ENCODE assay signal across 35 cellular contexts in genomic region chr5:170697031-170697430, GRCh38.
DNase-seq lines count a peak whose midpoint lies in the region; ATAC-seq and TF ChIP-seq lines count a peak whose summit lies in the region.
"Had no signal": no experiment of that assay in that cellular context is flagged by ENCODE, and none has a peak within 500 bp of the region (broad histone marks: within the 10 kb centered on the region; RNA-seq: fewer than 3 reads in every experiment).

No MANE protein-coding gene starts in this region.

- no peak for ATAC-seq in activated CD8-positive, alpha-beta memory T cell treated with anti-CD3 and anti-CD28 coated beads, Interleukin-2, amount 10 ng/mL, durations not matched to agents 7 days and 5 days
- ATAC-seq in mucosa of descending colon = no peak
- ATAC-seq: A549; CD8-positive, alpha-beta T cell had no signal

- no peak overlapping the region for H3K4me3 Mint-ChIP-seq in activated CD8-positive, alpha-beta memory T cell treated with anti-CD3 and anti-CD28 coated beads, Interleukin-2, amount 10 ng/mL, durations not matched to agents 7 days and 5 days
- H3K4me3 Mint-ChIP-seq in chondrocyte (ENCODE audit: unreplicated experiment) = no peak overlapping the region
- no peak overlapping the region for H3K4me3 Mint-ChIP-seq in HFFc6
- no peak overlapping the region for H3K4me3 Mint-ChIP-seq in activated naive CD4-positive, alpha-beta T cell treated with anti-CD3 and anti-CD28 coated beads, Interleukin-2, amount 10 ng/mL, durations not matched to agents 7 days and 5 days
- H3K4me3 Mint-ChIP-seq: B cell; CD14-positive monocyte; CD4-positive, alpha-beta memory T cell; CD4-positive, alpha-beta T cell; CD4-positive, CD25-positive, alpha-beta regulatory T cell; CD8-positive, alpha-beta memory T cell; CD8-positive, alpha-beta T cell had no signal

- H3K4me1 ChIP-seq in HEK293 (ENCODE audit: control insufficient read depth, insufficient read depth, low read length) (no peaks in the 10 kb centered on the region), SJCRH30 (peaks cover 7% of the 10 kb centered on the region; the same call in 1 of the 2 replicates), mucosa of descending colon (ENCODE audit: low read depth) (no peaks in the 10 kb centered on the region)
- H3K4me1 ChIP-seq: A549; BE2C; BLaER1; BLaER1 treated with 17β-estradiol and CSF1 and Interleukin-3, amounts not matched to agents 10 nM and 100 nM; Caco-2 had no signal

- H3K27me3 ChIP-seq in SJCRH30 = no peaks in the 10 kb centered on the region
- H3K27me3 ChIP-seq: BLaER1; BLaER1 treated with 17β-estradiol and CSF1 and Interleukin-3, amounts not matched to agents 10 nM and 100 nM had no signal

- H3K4me3 ChIP-seq in HEK293 (ENCODE audit: low read depth, low read length) (no peak overlapping the region), SJCRH30 (no peak overlapping the region), mucosa of descending colon (no peak overlapping the region)
- H3K4me3 ChIP-seq: A549; BLaER1; BLaER1 treated with 17β-estradiol and CSF1 and Interleukin-3, amounts not matched to agents 10 nM and 100 nM had no signal

- no peak overlapping the region for H3K27ac ChIP-seq in HEK293 (ENCODE audit: extremely low read depth, low read depth, low read length)
- H3K27ac ChIP-seq in SJCRH30 = no peak overlapping the region
- H3K27ac ChIP-seq: 22Rv1; A549; BLaER1; BLaER1 treated with 17β-estradiol and CSF1 and Interleukin-3, amounts not matched to agents 10 nM and 100 nM; C4-2B had no signal

- POLR2A ChIA-PET in HEK293 (lab: Yijun Ruan, JAX) = no interaction called here

- no peaks in the 10 kb centered on the region for H3K4me1 Mint-ChIP-seq in activated CD8-positive, alpha-beta memory T cell treated with anti-CD3 and anti-CD28 coated beads, Interleukin-2, amount 10 ng/mL, durations not matched to agents 7 days and 5 days
- H3K4me1 Mint-ChIP-seq in chondrocyte (ENCODE audit: low read depth) = no peaks in the 10 kb centered on the region
- H3K4me1 Mint-ChIP-seq in HFFc6 (ENCODE audit: low read depth) = no peaks in the 10 kb centered on the region
- no peaks in the 10 kb centered on the region for H3K4me1 Mint-ChIP-seq in activated naive CD4-positive, alpha-beta T cell treated with anti-CD3 and anti-CD28 coated beads, Interleukin-2, amount 10 ng/mL, durations not matched to agents 7 days and 5 days
- H3K4me1 Mint-ChIP-seq: B cell; CD14-positive monocyte; CD4-positive, alpha-beta memory T cell; CD4-positive, CD25-positive, alpha-beta regulatory T cell; CD8-positive, alpha-beta memory T cell had no signal

- CTCF ChIA-PET in activated CD8-positive, alpha-beta memory T cell treated with anti-CD3 and anti-CD28 coated beads, Interleukin-2, amount 10 ng/mL, durations not matched to agents 7 days and 5 days (lab: Charles Lee) = no interaction called here
- CTCF ChIA-PET in HEK293 (lab: Yijun Ruan, JAX) = interaction anchor here (0.6 to 1.6 kb wide), 4 partner anchors 38 to 48 kb away, joined by 3 to 6 read pairs (median 3); no protein-coding TSS in a partner anchor
- CTCF ChIA-PET in activated naive CD4-positive, alpha-beta T cell treated with anti-CD3 and anti-CD28 coated beads, Interleukin-2, amount 10 ng/mL, durations not matched to agents 7 days and 5 days (lab: Charles Lee) = no interaction called here

- H3K9me3 Mint-ChIP-seq in activated CD8-positive, alpha-beta memory T cell treated with anti-CD3 and anti-CD28 coated beads, Interleukin-2, amount 10 ng/mL, durations not matched to agents 7 days and 5 days (ENCODE audit: low read depth) = no peaks in the 10 kb centered on the region
- no peaks in the 10 kb centered on the region for H3K9me3 Mint-ChIP-seq in chondrocyte (ENCODE audit: low read depth)
- H3K9me3 Mint-ChIP-seq in HFFc6 = no peaks in the 10 kb centered on the region
- H3K9me3 Mint-ChIP-seq in activated naive CD4-positive, alpha-beta T cell treated with anti-CD3 and anti-CD28 coated beads, Interleukin-2, amount 10 ng/mL, durations not matched to agents 7 days and 5 days = no peaks in the 10 kb centered on the region
- H3K9me3 Mint-ChIP-seq: CD14-positive monocyte; CD4-positive, alpha-beta T cell; CD4-positive, CD25-positive, alpha-beta regulatory T cell; CD8-positive, alpha-beta memory T cell; CD8-positive, alpha-beta T cell had no signal

- TF ChIP-seq CTCF in HEK293 (tag by site-specific recombination; IDR thresholded peaks at IDR 0.05) = no peak
- TF ChIP-seq CTCF in chondrocyte (IDR thresholded peaks at IDR 0.05) = no peak
- no peak for TF ChIP-seq CTCF in mucosa of descending colon (IDR thresholded peaks at IDR 0.05)
- no peak for TF ChIP-seq CTCF in HFFc6 (IDR thresholded peaks at IDR 0.05)

- intact Hi-C loops in mucosa of descending colon (cut with DNase I, micrococcal nuclease) = no loop called here

- H3K36me3 Mint-ChIP-seq in activated CD8-positive, alpha-beta memory T cell treated with anti-CD3 and anti-CD28 coated beads, Interleukin-2, amount 10 ng/mL, durations not matched to agents 7 days and 5 days = no peaks in the 10 kb centered on the region
- no peaks in the 10 kb centered on the region for H3K36me3 Mint-ChIP-seq in chondrocyte (ENCODE audit: low read depth)
- no peaks in the 10 kb centered on the region for H3K36me3 Mint-ChIP-seq in HFFc6 (ENCODE audit: low read depth)
- no peaks in the 10 kb centered on the region for H3K36me3 Mint-ChIP-seq in activated naive CD4-positive, alpha-beta T cell treated with anti-CD3 and anti-CD28 coated beads, Interleukin-2, amount 10 ng/mL, durations not matched to agents 7 days and 5 days
- H3K36me3 Mint-ChIP-seq: CD14-positive monocyte; CD4-positive, alpha-beta memory T cell; CD4-positive, CD25-positive, alpha-beta regulatory T cell; CD8-positive, alpha-beta memory T cell; CD8-positive, alpha-beta T cell had no signal

- peaks cover 26% of the 10 kb centered on the region for H3K27me3 Mint-ChIP-seq in activated CD8-positive, alpha-beta memory T cell treated with anti-CD3 and anti-CD28 coated beads, Interleukin-2, amount 10 ng/mL, durations not matched to agents 7 days and 5 days
- peaks cover 37% of the 10 kb centered on the region for H3K27me3 Mint-ChIP-seq in chondrocyte (ENCODE audit: low read depth)
- H3K27me3 Mint-ChIP-seq in HFFc6 (ENCODE audit: insufficient read depth) = peaks cover 9% of the 10 kb centered on the region
- peaks cover 36% of the 10 kb centered on the region for H3K27me3 Mint-ChIP-seq in activated naive CD4-positive, alpha-beta T cell treated with anti-CD3 and anti-CD28 coated beads, Interleukin-2, amount 10 ng/mL, durations not matched to agents 7 days and 5 days

- H3K36me3 ChIP-seq in HEK293 (ENCODE audit: control insufficient read depth in 2 of 2, insufficient read depth in 1 of 2, low read length in 2 of 2) (no peaks in the 10 kb centered on the region), SJCRH30 (no peaks in the 10 kb centered on the region), mucosa of descending colon (ENCODE audit: low read depth) (no peaks in the 10 kb centered on the region)
- H3K36me3 ChIP-seq: BE2C; BLaER1; BLaER1 treated with 17β-estradiol and CSF1 and Interleukin-3, amounts not matched to agents 10 nM and 100 nM had no signal

- peak; percentile 23 for DNase-seq in activated CD8-positive, alpha-beta memory T cell treated with anti-CD3 and anti-CD28 coated beads, Interleukin-2, amount 10 ng/mL, durations not matched to agents 7 days and 5 days
- no peak for DNase-seq in activated CD8-positive, alpha-beta memory T cell treated with anti-CD3 and anti-CD28 coated beads for 24 hours
- DNase-seq in SJCRH30 (peak; percentile 53 to 73), chondrocyte (ENCODE audit: low spot score) (no peak), mucosa of descending colon (no peak), HFFc6 (no peak)
- no peak for DNase-seq in activated naive CD4-positive, alpha-beta T cell treated with anti-CD3 and anti-CD28 coated beads, Interleukin-2, amount 10 ng/mL, durations not matched to agents 7 days and 5 days
- DNase-seq: 8988T; ACHN; AML-193; BE2C; C1 segment of cervical spinal cord; Caco-2; Calu3; CD4-positive, alpha-beta memory T cell; CD4-positive, alpha-beta T cell; CD4-positive, CD25-positive, alpha-beta regulatory T cell; CD8-positive, alpha-beta memory T cell; CD8-positive, alpha-beta T cell; COR-L47; DMS 273 treated with DMSO at 0.1 percent for 48 hours; DMS153; DMS53; DMS79; DMS79 treated with DMSO at 0.1 percent for 48 hours; DND-41; EL had no signal

- H3K27ac Mint-ChIP-seq in activated CD8-positive, alpha-beta memory T cell treated with anti-CD3 and anti-CD28 coated beads, Interleukin-2, amount 10 ng/mL, durations not matched to agents 7 days and 5 days = no peak overlapping the region
- H3K27ac Mint-ChIP-seq in chondrocyte (ENCODE audit: unreplicated experiment) (peak overlapping the region; percentile 6), HFFc6 (no peak overlapping the region)
- H3K27ac Mint-ChIP-seq in activated naive CD4-positive, alpha-beta T cell treated with anti-CD3 and anti-CD28 coated beads, Interleukin-2, amount 10 ng/mL, durations not matched to agents 7 days and 5 days = no peak overlapping the region
- H3K27ac Mint-ChIP-seq: B cell; CD14-positive monocyte; CD4-positive, alpha-beta memory T cell; CD4-positive, alpha-beta T cell; CD4-positive, CD25-positive, alpha-beta regulatory T cell; CD8-positive, alpha-beta memory T cell; CD8-positive, alpha-beta T cell had no signal

- H3K9me3 ChIP-seq in HEK293 (ENCODE audit: control insufficient read depth, insufficient read depth, low read depth, low read length) (no peaks in the 10 kb centered on the region), SJCRH30 (replicated peaks) (no peaks in the 10 kb centered on the region), mucosa of descending colon (no peaks in the 10 kb centered on the region)
- H3K9me3 ChIP-seq: A549; BE2C; BLaER1; BLaER1 treated with 17β-estradiol and CSF1 and Interleukin-3, amounts not matched to agents 10 nM and 100 nM; Caco-2 had no signal

TF ChIP-seq in HEK293, 187 proteins besides CTCF, POLR2A, EP300 and RAD21:
- TF ChIP-seq EGR2 (tag by site-specific recombination; IDR thresholded peaks at IDR 0.05; ENCODE audit: low read depth) (0 out of 2 replicates have a peak, but pooled peaks have one; percentile 11), ZNF660 (tag by site-specific recombination; IDR thresholded peaks at IDR 0.05) (no peak)

Comparison
In these comparisons a context has a peak if more than half of its experiments do, and no peak if none do; other contexts are left out.
1. DNase-seq: peak in activated CD8-positive, alpha-beta memory T cell treated with anti-CD3 and anti-CD28 coated beads, Interleukin-2, amount 10 ng/mL, durations not matched to agents 7 days and 5 days (single experiment) and SJCRH30 (2 of 2); none in activated CD8-positive, alpha-beta memory T cell treated with anti-CD3 and anti-CD28 coated beads for 24 hours (single experiment), chondrocyte (single experiment), mucosa of descending colon (0 of 3), HFFc6 (single experiment) and activated naive CD4-positive, alpha-beta T cell treated with anti-CD3 and anti-CD28 coated beads, Interleukin-2, amount 10 ng/mL, durations not matched to agents 7 days and 5 days (single experiment).